ENCODE assay signal across 7 cellular contexts in the genomic region with DNA sequence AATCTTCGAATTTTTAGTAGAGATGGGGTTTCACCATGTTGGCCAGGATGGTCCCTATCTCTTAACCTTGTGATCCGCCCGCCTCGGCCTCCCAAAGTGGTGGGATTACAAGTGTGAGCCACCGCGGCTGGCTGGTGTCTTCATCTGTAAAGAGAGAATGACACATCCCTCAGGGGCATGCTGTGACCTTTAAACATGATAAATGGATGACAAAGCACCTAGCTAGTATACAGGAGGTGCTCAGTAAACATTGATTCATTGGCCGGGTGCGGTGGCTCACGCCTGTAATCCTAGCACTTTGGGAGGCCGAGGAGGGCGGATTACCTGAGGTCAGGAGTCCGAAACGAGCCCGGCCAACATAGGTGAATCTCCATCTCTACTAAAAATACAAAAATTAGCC. TPM values are rescaled to one million over a fixed set of nuclear protein-coding genes. Genes with fewer than 3 reads are reported as not detected.
"Had no signal": no experiment of that assay in that cellular context is flagged by ENCODE, and none has a peak within 500 bp of the region (broad histone marks: within the 10 kb centered on the region; RNA-seq: fewer than 3 reads in every experiment).

No MANE protein-coding gene starts in this region.

RNA-seq across cellular contexts. Expression of a gene that starts 6.0 kb away (rescaled TPM):
- total RNA-seq: kidney epithelial cell, mammary epithelial cell, psoas muscle, smooth muscle cell, thyroid gland had no signal
- polyA plus RNA-seq: heart right ventricle, mammary epithelial cell had no signal

RNA-seq across cellular contexts. Expression of a gene that starts 42.4 kb away (rescaled TPM):
- total RNA-seq: hepatocyte had no signal
